ENCODE assay signal across 9 cellular contexts in genomic region chr14:72451081-72451972, GRCh38.
DNase-seq lines count a peak whose midpoint lies in the region; ATAC-seq, FAIRE-seq and TF ChIP-seq lines count a peak whose summit lies in the region.
"Had no signal": no experiment of that assay in that cellular context is flagged by ENCODE, and none has a peak within 500 bp of the region (broad histone marks: within the 10 kb centered on the region; RNA-seq: fewer than 3 reads in every experiment).

No MANE protein-coding gene starts in this region.

- no peaks in the 10 kb centered on the region for H3K27me3 Mint-ChIP-seq in memory B cell

- H3K9ac ChIP-seq in HUES6 (ENCODE audit: low read length) = no peak overlapping the region

- no peaks in the 10 kb centered on the region for H3K27me3 ChIP-seq in HUES6 (ENCODE audit: control insufficient read depth, insufficient read depth, low read length)
- no peaks in the 10 kb centered on the region for H3K27me3 ChIP-seq in upper lobe of right lung
- H3K27me3 ChIP-seq in right atrium auricular region = no peaks in the 10 kb centered on the region

- peak; percentile 61 for ATAC-seq in GM19455 (IDR thresholded peaks at IDR 0.05; ENCODE audit: unreplicated experiment)
- ATAC-seq in memory B cell (ENCODE audit: low read depth) = peak; percentile 60
- ATAC-seq in upper lobe of right lung = peak; percentile 32

- H3K9me3 ChIP-seq in HUES6 (ENCODE audit: control insufficient read depth, insufficient read depth, low read depth, low read length) (no peaks in the 10 kb centered on the region), upper lobe of right lung (no peaks in the 10 kb centered on the region), right atrium auricular region (no peaks in the 10 kb centered on the region)

- peak overlapping the region; percentile 61 for H3K27ac Mint-ChIP-seq in memory B cell

- DNase-seq in activated T-cell treated with anti-CD3 and anti-CD28 coated beads for 4 hours (peak; percentile 11), memory B cell (ENCODE audit: low spot score in 2 of 2) (no peak), upper lobe of right lung (no peak), right atrium auricular region (ENCODE audit: low spot score) (no peak), glomerular visceral epithelial cell (ENCODE audit: extremely low spot score) (no peak), D721Med (ENCODE audit: insufficient read length, low spot score) (no peak)

- intact Hi-C loops in upper lobe of right lung (cut with DNase I) = no loop called here

- no peaks in the 10 kb centered on the region for H3K9me3 Mint-ChIP-seq in memory B cell

- H3K36me3 ChIP-seq in HUES6 (ENCODE audit: control insufficient read depth, insufficient read depth, low read length) = no peaks in the 10 kb centered on the region
- no peaks in the 10 kb centered on the region for H3K36me3 ChIP-seq in upper lobe of right lung
- no peaks in the 10 kb centered on the region for H3K36me3 ChIP-seq in right atrium auricular region

- no peak for FAIRE-seq in D721Med (lab: Jason Lieb, UNC)
- FAIRE-seq: frontal cortex had no signal

- no peaks in the 10 kb centered on the region for H3K36me3 Mint-ChIP-seq in memory B cell

- peak overlapping the region; percentile 27 for H3K4me3 Mint-ChIP-seq in memory B cell

- H3K27ac ChIP-seq in HUES6 (ENCODE audit: low read depth, low read length) (0 out of 2 replicates have a peak overlapping the region, but pooled peaks have one; percentile 7), upper lobe of right lung (peak overlapping the region; percentile 51), right atrium auricular region (no peak overlapping the region)

- H3K4me1 ChIP-seq in HUES6 (ENCODE audit: control insufficient read depth, insufficient read depth, low read length) (peaks cover 19% of the 10 kb centered on the region), upper lobe of right lung (peaks cover 18% of the 10 kb centered on the region), right atrium auricular region (peaks cover 0 to 9% of the 10 kb centered on the region in 2 donors)

- no peak overlapping the region for H3K4me3 ChIP-seq in HUES6 (ENCODE audit: low read depth, low read length)
- H3K4me3 ChIP-seq in upper lobe of right lung = no peak overlapping the region
- H3K4me3 ChIP-seq in right atrium auricular region = no peak overlapping the region

- H3K4me1 Mint-ChIP-seq in memory B cell = peaks cover 18% of the 10 kb centered on the region

- no peak for TF ChIP-seq CTCF in upper lobe of right lung (IDR thresholded peaks at IDR 0.05)
- TF ChIP-seq CTCF in right atrium auricular region (IDR thresholded peaks at IDR 0.05) = no peak
- TF ChIP-seq CTCF in D721Med (IDR thresholded peaks at IDR 0.05; ENCODE audit: insufficient read depth, missing control alignments) = no peak

Comparison
In these comparisons a context has a peak if more than half of its experiments do, and no peak if none do; other contexts are left out.
1. H3K27ac ChIP-seq: peak in HUES6 (single experiment) and upper lobe of right lung (single experiment); none in right atrium auricular region (0 of 2).
2. Peak in every context shown above with its lines, with median percentiles within 50 percentile points of each other: ATAC-seq.